In genomic region chr5:30908356-30908755, GRCh38 we compare ENCODE assay signal across 26 cellular contexts.
DNase-seq lines count a peak whose midpoint lies in the region; ATAC-seq lines count a peak whose summit lies in the region.
"Had no signal": no experiment of that assay in that cellular context is flagged by ENCODE, and none has a peak within 500 bp of the region (broad histone marks: within the 10 kb centered on the region; RNA-seq: fewer than 3 reads in every experiment).

No MANE protein-coding gene starts in this region.

- DNase-seq in Right ventricle myocardium superior (no peak), left cardiac atrium (no peak), astrocyte of the hippocampus (ENCODE audit: low read depth, low spot score) (peak; percentile 54), iPS-NIHi11 (ENCODE audit: low spot score) (peak; percentile 16), pons (ENCODE audit: low spot score) (peak; percentile 18), T-helper 1 cell (no peak)
- DNase-seq: 8988T; ACHN; CD4-positive, alpha-beta T cell; COR-L47; DMS 273 treated with DMSO at 0.1 percent for 48 hours; DMS79; EL; GF-D8; IMR-90; KG1; MG63; NCI-H1105 treated with DMSO at 0.1 percent for 48 hours; NCI-H146; NCI-H1930; NCI-H2107; NCI-H446; NCI-H524 treated with DMSO at 0.1 percent for 48 hours; NCI-H774 had no signal

- intact Hi-C loops in Right ventricle myocardium superior (cut with DNase I) (no loop called here), left cardiac atrium (cut with DNase I) (no loop called here)

- ATAC-seq in Right ventricle myocardium superior (ENCODE audit: poor library complexity) (peak; percentile 59), left cardiac atrium (no peak), HG02884 (IDR thresholded peaks at IDR 0.05; ENCODE audit: unreplicated experiment) (no peak), HG02642 (IDR thresholded peaks at IDR 0.05; ENCODE audit: poor library complexity, unreplicated experiment) (no peak)

Comparison
In these comparisons a context has a peak if more than half of its experiments do, and no peak if none do; other contexts are left out.
1. DNase-seq: peak in astrocyte of the hippocampus (single experiment), iPS-NIHi11 (single experiment) and pons (single experiment); none in Right ventricle myocardium superior (single experiment), left cardiac atrium (single experiment) and T-helper 1 cell (0 of 5).